9 cellular contexts compared by ENCODE assay signal in genomic region chr7:101125989-101126650, GRCh38. TPM values are rescaled to one million over a fixed set of nuclear protein-coding genes. Genes with fewer than 3 reads are reported as not detected.
DNase-seq lines count a peak whose midpoint lies in the region; ATAC-seq, FAIRE-seq and TF ChIP-seq lines count a peak whose summit lies in the region.
"Had no signal": no experiment of that assay in that cellular context is flagged by ENCODE, and none has a peak within 500 bp of the region (broad histone marks: within the 10 kb centered on the region; RNA-seq: fewer than 3 reads in every experiment).

No MANE protein-coding gene starts in this region.

- TF ChIP-seq EP300 in GM12878 (IDR thresholded peaks at IDR 0.05; ENCODE audit: borderline replicate concordance in 1 of 2, control insufficient read depth in 1 of 2, low read depth in 2 of 2, low read length in 2 of 2): peak in 1 of 2 experiments; percentile 41; a peak in 1 of 4 replicates

- H3K4me1 ChIP-seq in IMR-90 (ENCODE audit: control insufficient read depth, insufficient read depth, low read length) (peaks cover 27% of the 10 kb centered on the region), GM12878 (ENCODE audit: control insufficient read depth, insufficient read depth, low read length) (peaks cover 26% of the 10 kb centered on the region), tibial artery (peaks cover 5 to 96% (median 64%) of the 10 kb centered on the region in 4 donors)

- peak overlapping the region; percentile 90 for H4K91ac ChIP-seq in IMR-90 (ENCODE audit: insufficient read depth, low read depth, low read length)

- peak overlapping the region; percentile 97 for H2BK20ac ChIP-seq in IMR-90 (ENCODE audit: low read depth, low read length)

- H3K4ac ChIP-seq in IMR-90 (ENCODE audit: low read depth, low read length): peak overlapping the region; percentile 98

- H3K23ac ChIP-seq in IMR-90 (ENCODE audit: low read depth, low read length): peak overlapping the region; percentile 96

- 15% methylated on average over 6 of the region's 15 CpGs; no CpG with 5 or more reads in 1 of the 2 experiments for WGBS in IMR-90 (ENCODE audit: extremely low coverage in 2 of 2, insufficient read length in 1 of 2), 2 experiments
- WGBS in GM12878 (ENCODE audit: insufficient coverage, insufficient replicate concordance, low lambda C conversion rate, missing lambda C conversion rate): 13% methylated on average over 15 of the region's 15 CpGs

- no peak for TF ChIP-seq RAD21 in IMR-90 (IDR thresholded peaks at IDR 0.05; ENCODE audit: low read length)
- TF ChIP-seq RAD21 in GM12878 (IDR thresholded peaks at IDR 0.05; ENCODE audit: insufficient read depth, low read depth, low read length): no peak

- peak overlapping the region; percentile 30 for H3K4me2 ChIP-seq in IMR-90 (ENCODE audit: low read depth, low read length)
- H3K4me2 ChIP-seq in GM12878 (ENCODE audit: control insufficient read depth, insufficient read depth): peak overlapping the region; percentile 90

- BruUV-seq in IMR-90 (replicated peaks; lab: Mats Ljungman, UMichigan): no TSS peak
- BruUV-seq in GM12878 (replicated peaks; lab: Mats Ljungman, UMichigan): no TSS peak

- peak overlapping the region; percentile 93 for H2AFZ ChIP-seq in IMR-90 (replicated peaks; ENCODE audit: low read length, poor library complexity)
- H2AFZ ChIP-seq in GM12878 (ENCODE audit: control insufficient read depth, low read depth, low read length): no peak overlapping the region

- SMC1A ChIA-PET in GM12878 (lab: Charles Lee; ENCODE audit: uncharacterized antibody, unreplicated experiment): interaction anchor here (0.7 to 2.0 kb wide), 8 partner anchors 10 to 92 kb away, joined by 3 to 6 read pairs (median 3); partner anchors contain the start of genes VGF and ZNHIT1

- peak overlapping the region; percentile 88; the same call in 2 of the 3 replicates for H2BK15ac ChIP-seq in IMR-90 (ENCODE audit: low read depth, low read length)

- dilution Hi-C loops in IMR-90 (cut with HindIII; ENCODE audit: low sequenced_read_pairs, unreplicated experiment): no loop called here

- RAD21 ChIA-PET in GM12878 (lab: Charles Lee; ENCODE audit: unreplicated experiment): interaction anchor here (0.7 to 2.6 kb wide), 6 partner anchors 10 to 251 kb away, joined by 3 to 11 read pairs (median 4); partner anchors contain the start of genes SRRT and TRIM56

- peak overlapping the region; percentile 64 for H4K5ac ChIP-seq in IMR-90 (ENCODE audit: low read depth, low read length)

- DNase-seq in NK-92 treated with Interleukin-12 subunit alpha and Interleukin-12 subunit beta, amount 100 ng/mL, for 24 hours (lab: John Stamatoyannopoulos, UW): peak; percentile 30
- DNase-seq in NK-92 (lab: John Stamatoyannopoulos, UW; ENCODE audit: unreplicated experiment): no peak
- DNase-seq in IMR-90: peak; percentile 75
- peak; percentile 69 for DNase-seq in GM12878 (ENCODE audit: low read depth, low spot score)
- DNase-seq in left lobe of liver (ENCODE audit: low spot score): peak; percentile 96
- DNase-seq in tibial artery: peak; percentile 71 to 86
- DNase-seq in COLO668 (lab: John Stamatoyannopoulos, UW; ENCODE audit: unreplicated experiment): no peak

- H2BK120ac ChIP-seq in IMR-90 (ENCODE audit: low read depth, low read length): peak overlapping the region; percentile 98

- ATAC-seq in IMR-90 (ENCODE audit: low read depth) (no peak), GM12878 (peak; percentile 84), left lobe of liver (peak; percentile 60), HG03045 (IDR thresholded peaks at IDR 0.05; ENCODE audit: unreplicated experiment) (no peak)

- H3K36me3 ChIP-seq in IMR-90 (ENCODE audit: control insufficient read depth, insufficient read depth, low read length) (peaks cover 17% of the 10 kb centered on the region), GM12878 (ENCODE audit: control insufficient read depth in 2 of 2, insufficient read depth in 2 of 2, low read length in 1 of 2) (no peaks in the 10 kb centered on the region), tibial artery (peaks cover 0 to 10% (median 10%) of the 10 kb centered on the region in 3 donors)

- CTCF ChIA-PET in IMR-90 (lab: Yijun Ruan, JAX) (interaction anchor here (0.9 to 1.1 kb wide), 3 partner anchors 18 to 26 kb away, joined by 3 read pairs; no protein-coding TSS in a partner anchor), GM12878 (lab: Yijun Ruan, JAX) (interaction anchor here (0.8 to 4.0 kb wide), 13 partner anchors 9 to 729 kb away, joined by 3 to 31 read pairs (median 4); partner anchors contain the start of gene TRIM56)

- peak overlapping the region; percentile 95 for H3K56ac ChIP-seq in IMR-90 (ENCODE audit: extremely low read depth, insufficient read depth, low read length)

- peak overlapping the region; percentile 40 for H3K9ac ChIP-seq in IMR-90 (ENCODE audit: low read depth, low read length)
- no peak overlapping the region for H3K9ac ChIP-seq in GM12878 (ENCODE audit: control insufficient read depth, insufficient read depth, low read length)

- H3K9me3 ChIP-seq in IMR-90 (ENCODE audit: control insufficient read depth, insufficient read depth, low read length) (no peaks in the 10 kb centered on the region), GM12878 (replicated peaks; ENCODE audit: control insufficient read depth, insufficient read depth, low read length) (no peaks in the 10 kb centered on the region), tibial artery (no peaks in the 10 kb centered on the region)

- H3K27ac ChIP-seq in IMR-90 (ENCODE audit: insufficient read depth, low read length) (peak overlapping the region; percentile 89), GM12878 (ENCODE audit: control insufficient read depth, insufficient read depth) (no peak overlapping the region), tibial artery (peak overlapping the region; percentile 89 to 98)
- H3K27ac ChIP-seq: C4-2B had no signal

- peak overlapping the region; percentile 91 for H3K14ac ChIP-seq in IMR-90 (replicated peaks; ENCODE audit: low read depth, low read length)

- no peaks in the 10 kb centered on the region for H3K79me2 ChIP-seq in GM12878 (ENCODE audit: control insufficient read depth, insufficient read depth, low read length)

- TF ChIP-seq CTCF in IMR-90 (conservative IDR thresholded peaks at IDR 0.05; ENCODE audit: low read depth, low read length) (no peak), GM12878 (IDR thresholded peaks at IDR 0.05 in 2 of 3, conservative IDR thresholded peaks at IDR 0.05 in 1 of 3; ENCODE audit: control insufficient read depth in 2 of 3, extremely low read depth in 1 of 3, insufficient read depth in 1 of 3, low read depth in 3 of 3, low read length in 3 of 3) (0 out of 6 replicates have a peak, but pooled peaks of 1 of the 3 experiments have one; percentile 3), tibial artery (IDR thresholded peaks at IDR 0.05) (peak in 1 of 2 experiments; percentile 32)

- peak overlapping the region; percentile 99 for H2AK9ac ChIP-seq in IMR-90 (replicated peaks; ENCODE audit: low read depth, low read length, poor library complexity)

- intact Hi-C loops in IMR-90 (cut with micrococcal nuclease): no loop called here
- intact Hi-C loops in GM12878 (cut with micrococcal nuclease; ENCODE audit: unreplicated experiment): no loop called here
- intact Hi-C loops in tibial artery (cut with DNase I; ENCODE audit: low total_unique reads): no loop called here

- H3K27me3 ChIP-seq in IMR-90 (ENCODE audit: control insufficient read depth, insufficient read depth, low read length) (no peaks in the 10 kb centered on the region), GM12878 (replicated peaks in 1 of 2; ENCODE audit: control insufficient read depth in 2 of 2, insufficient read depth in 2 of 2, low read length in 1 of 2) (no peaks in the 10 kb centered on the region), tibial artery (no peaks in the 10 kb centered on the region)

- POLR2A ChIA-PET in IMR-90 (lab: Charles Lee; ENCODE audit: unreplicated experiment): interaction anchor here (0.6 kb wide), 1 partner anchor 92 kb away, joined by 3 read pairs; the partner anchor contains the start of genes PLOD3 and ZNHIT1
- POLR2A ChIA-PET in GM12878 (lab: Charles Lee): interaction anchor here (0.6 to 1.0 kb wide), 5 partner anchors 41 to 1191 kb away, joined by 3 to 6 read pairs (median 3); partner anchors contain the start of genes TRIM56 and TRIP6

- peak overlapping the region; percentile 99 for H2AK5ac ChIP-seq in IMR-90 (ENCODE audit: low read depth, low read length)

- H4K8ac ChIP-seq in IMR-90 (ENCODE audit: low read depth in 2 of 2, low read length in 2 of 2): peak overlapping the region; percentile 13 to 96

- H4K20me1 ChIP-seq in IMR-90 (ENCODE audit: insufficient read depth, low read length) (peaks cover 35% of the 10 kb centered on the region), GM12878 (ENCODE audit: control insufficient read depth, insufficient read depth) (no peaks in the 10 kb centered on the region)

- FAIRE-seq in GM12878 (lab: Jason Lieb, UNC): no peak

- H3K9me1 ChIP-seq in IMR-90 (ENCODE audit: insufficient read depth, low read length): peaks cover 19% of the 10 kb centered on the region

- H2BK5ac ChIP-seq in IMR-90 (ENCODE audit: low read depth, low read length, poor library complexity, severe bottlenecking): peak overlapping the region; percentile 97

- H3K18ac ChIP-seq in IMR-90 (ENCODE audit: low read depth, low read length): peak overlapping the region; percentile 70

- in situ Hi-C loops in IMR-90 (cut with MboI; ENCODE audit: low sequenced_read_pairs): no loop called here
- in situ Hi-C loops in GM12878 (cut with MboI): no loop called here

- TF ChIP-seq POLR2A in IMR-90 (IDR thresholded peaks at IDR 0.05; ENCODE audit: low read depth, low read length): no peak
- no peak for TF ChIP-seq POLR2A in GM12878 (IDR thresholded peaks at IDR 0.05; ENCODE audit: low read depth, low read length)

- H3K4me3 ChIP-seq in IMR-90 (ENCODE audit: insufficient read depth, low read depth, low read length): no peak overlapping the region
- H3K4me3 ChIP-seq in GM12878: no peak overlapping the region; the same call in 1 of the 2 replicates
- H3K4me3 ChIP-seq in tibial artery: peak overlapping the region; percentile 48 to 63

- H3K79me1 ChIP-seq in IMR-90 (ENCODE audit: low read depth in 1 of 2, low read length in 2 of 2): peaks cover 8 to 63% of the 10 kb centered on the region in 2 experiments; a peak in 3 of 4 replicates

RNA-seq across cellular contexts. Expression of gene SERPINE1, which starts 0.8 kb away (rescaled TPM):
- 1,441 and 1,485 TPM in 2 replicates for total RNA-seq in IMR-90 (2012; rRNA removed)
- polyA plus RNA-seq in IMR-90 (2012; rRNA removed): 2,783 and 2,870 TPM in 2 replicates
- polyA plus RNA-seq in IMR-90 (2012; cell fraction: cytosol; rRNA removed): 1,325 and 1,597 TPM in 2 replicates
- 924 and 1,074 TPM in 2 replicates for polyA plus RNA-seq in IMR-90 (2012; cell fraction: nucleus; rRNA removed; ENCODE audit: low replicate concordance)
- total RNA-seq in GM12878 (2013; cell fraction: nucleolus; rRNA removed): 1.3 and 1.4 TPM in 2 replicates
- total RNA-seq in GM12878 (2014; rRNA removed): 0.23 and 0.33 TPM in 2 replicates
- 0.14 and 0.27 TPM in 2 replicates for total RNA-seq in GM12878 (2014; rRNA removed; fragmentation: Illumina TruSeq; extraction: Trizol)
- 0.46 and 0.66 TPM in 2 replicates for total RNA-seq in GM12878 (2021)
- 0.58 TPM for polyA plus RNA-seq in GM12878 (2011; ENCODE audit: low read depth)
- polyA plus RNA-seq in GM12878 (2011; rRNA removed): 1.5 and 2.4 TPM in 2 replicates
- 3.1 and 3.2 TPM in 2 replicates for polyA plus RNA-seq in GM12878 (2011; cell fraction: cytosol; rRNA removed)
- 1.2 and 1.5 TPM in 2 replicates for polyA plus RNA-seq in GM12878 (2011; cell fraction: nucleus; rRNA removed)
- 0.93 and 0.94 TPM in 2 replicates for polyA plus RNA-seq in GM12878 (2012)
- 0.25 and 0.41 TPM in 2 replicates for polyA plus RNA-seq in GM12878 (2014; fragmentation: Illumina TruSeq; extraction: Trizol)
- under 1 TPM; 0.20 to 0.39 TPM for polyA plus RNA-seq in GM12878 (2014; fragmentation: Nextera tagmentation; extraction: Ambion mirVana)
- polyA plus RNA-seq in GM12878 (2014; rRNA removed): 0.52 and 0.58 TPM in 2 replicates
- polyA plus RNA-seq in GM12878 (2016; fragmentation: Nextera tagmentation; extraction: Ambion mirVana): under 1 TPM; 0.75 to 0.83 TPM
- polyA minus RNA-seq in GM12878 (2011; rRNA and poly(A)+ RNA removed): 2.0 and 3.0 TPM in 2 replicates
- 1.0 and 1.3 TPM in 2 replicates for polyA minus RNA-seq in GM12878 (2011; cell fraction: cytosol; rRNA and poly(A)+ RNA removed)
- 0.48 TPM in 2 replicates for polyA minus RNA-seq in GM12878 (2011; cell fraction: nucleus; rRNA and poly(A)+ RNA removed)
- total RNA-seq in left lobe of liver: 27.5 TPM

RNA-seq across cellular contexts. Expression of gene AP1S1, which starts 28.2 kb away (rescaled TPM):
- total RNA-seq in IMR-90 (2012; rRNA removed): 233 and 295 TPM in 2 replicates
- 178 and 187 TPM in 2 replicates for polyA plus RNA-seq in IMR-90 (2012; rRNA removed)
- polyA plus RNA-seq in IMR-90 (2012; cell fraction: cytosol; rRNA removed): 282 and 325 TPM in 2 replicates
- 110 and 121 TPM in 2 replicates for polyA plus RNA-seq in IMR-90 (2012; cell fraction: nucleus; rRNA removed; ENCODE audit: low replicate concordance)
- total RNA-seq in GM12878 (2013; cell fraction: nucleolus; rRNA removed): 10.0 and 11.2 TPM in 2 replicates
- total RNA-seq in GM12878 (2014; rRNA removed): 89.4 and 103 TPM in 2 replicates
- 48.6 and 48.9 TPM in 2 replicates for total RNA-seq in GM12878 (2014; rRNA removed; fragmentation: Illumina TruSeq; extraction: Trizol)
- total RNA-seq in GM12878 (2021): 58.5 and 63.5 TPM in 2 replicates
- polyA plus RNA-seq in GM12878 (2011; ENCODE audit: low read depth): 53.1 TPM
- 103 and 121 TPM in 2 replicates for polyA plus RNA-seq in GM12878 (2011; rRNA removed)
- polyA plus RNA-seq in GM12878 (2011; cell fraction: cytosol; rRNA removed): 132 and 133 TPM in 2 replicates
- 70.1 and 95.2 TPM in 2 replicates for polyA plus RNA-seq in GM12878 (2011; cell fraction: nucleus; rRNA removed)
- 63.7 and 83.5 TPM in 2 replicates for polyA plus RNA-seq in GM12878 (2012)
- 59.2 and 61.3 TPM in 2 replicates for polyA plus RNA-seq in GM12878 (2014; fragmentation: Illumina TruSeq; extraction: Trizol)
- polyA plus RNA-seq in GM12878 (2014; fragmentation: Nextera tagmentation; extraction: Ambion mirVana): 1 to 10 TPM; 2.5 to 7.9 TPM
- 101 and 115 TPM in 2 replicates for polyA plus RNA-seq in GM12878 (2014; rRNA removed)
- 10 to 100 TPM; 26.3 to 30.7 TPM for polyA plus RNA-seq in GM12878 (2016; fragmentation: Nextera tagmentation; extraction: Ambion mirVana)
- polyA minus RNA-seq in GM12878 (2011; rRNA and poly(A)+ RNA removed): 59.1 and 71.1 TPM in 2 replicates
- polyA minus RNA-seq in GM12878 (2011; cell fraction: cytosol; rRNA and poly(A)+ RNA removed): 18.3 and 22.6 TPM in 2 replicates
- polyA minus RNA-seq in GM12878 (2011; cell fraction: nucleus; rRNA and poly(A)+ RNA removed): 7.1 and 7.4 TPM in 2 replicates
- total RNA-seq in left lobe of liver: 26.8 TPM

RNA-seq across cellular contexts. Expression of gene VGF, which starts 39.2 kb away (rescaled TPM):
- total RNA-seq in IMR-90 (2012; rRNA removed): 0.18 and 0.28 TPM in 2 replicates
- 0.50 and 0.59 TPM in 2 replicates for polyA plus RNA-seq in IMR-90 (2012; rRNA removed)
- polyA plus RNA-seq in IMR-90 (2012; cell fraction: cytosol; rRNA removed): 0.64 and 0.82 TPM in 2 replicates
- 0.36 and 0.83 TPM in 2 replicates for polyA plus RNA-seq in IMR-90 (2012; cell fraction: nucleus; rRNA removed; ENCODE audit: low replicate concordance)
- 0.19 TPM in 1 of 2 replicates, not detected in the other for total RNA-seq in GM12878 (2013; cell fraction: nucleolus; rRNA removed)
- total RNA-seq in GM12878 (2014; rRNA removed): 0.11 TPM in 1 of 2 replicates, not detected in the other
- 0.09 TPM in 1 of 2 replicates, not detected in the other for total RNA-seq in GM12878 (2014; rRNA removed; fragmentation: Illumina TruSeq; extraction: Trizol)
- total RNA-seq in GM12878 (2021): 0.11 and 0.23 TPM in 2 replicates
- not detected for polyA plus RNA-seq in GM12878 (2011; ENCODE audit: low read depth)
- polyA plus RNA-seq in GM12878 (2011; rRNA removed): not detected in 2 replicates
- polyA plus RNA-seq in GM12878 (2011; cell fraction: cytosol; rRNA removed): 0.03 TPM in 1 of 2 replicates, not detected in the other
- 0.10 and 0.16 TPM in 2 replicates for polyA plus RNA-seq in GM12878 (2011; cell fraction: nucleus; rRNA removed)
- polyA plus RNA-seq in GM12878 (2012): 0.05 and 0.08 TPM in 2 replicates
- not detected in 2 replicates for polyA plus RNA-seq in GM12878 (2014; fragmentation: Illumina TruSeq; extraction: Trizol)
- not detected for polyA plus RNA-seq in GM12878 (2014; fragmentation: Nextera tagmentation; extraction: Ambion mirVana)
- 0.20 TPM in 1 of 2 replicates, not detected in the other for polyA plus RNA-seq in GM12878 (2014; rRNA removed)
- polyA plus RNA-seq in GM12878 (2016; fragmentation: Nextera tagmentation; extraction: Ambion mirVana): under 1 TPM; 0.09 to 0.25 TPM
- not detected in 2 replicates for polyA minus RNA-seq in GM12878 (2011; rRNA and poly(A)+ RNA removed)
- not detected in 2 replicates for polyA minus RNA-seq in GM12878 (2011; cell fraction: cytosol; rRNA and poly(A)+ RNA removed)
- not detected in 2 replicates for polyA minus RNA-seq in GM12878 (2011; cell fraction: nucleus; rRNA and poly(A)+ RNA removed)
- not detected for total RNA-seq in left lobe of liver

RNA-seq across cellular contexts. Expression of gene TRIM56, which starts 40.8 kb away (rescaled TPM):
- 3.9 and 4.4 TPM in 2 replicates for total RNA-seq in IMR-90 (2012; rRNA removed)
- 4.7 and 5.9 TPM in 2 replicates for polyA plus RNA-seq in IMR-90 (2012; rRNA removed)
- polyA plus RNA-seq in IMR-90 (2012; cell fraction: cytosol; rRNA removed): 2.7 and 2.9 TPM in 2 replicates
- polyA plus RNA-seq in IMR-90 (2012; cell fraction: nucleus; rRNA removed; ENCODE audit: low replicate concordance): 10.6 and 11.6 TPM in 2 replicates
- total RNA-seq in GM12878 (2013; cell fraction: nucleolus; rRNA removed): 63.4 and 67.9 TPM in 2 replicates
- total RNA-seq in GM12878 (2014; rRNA removed): 14.1 and 16.2 TPM in 2 replicates
- total RNA-seq in GM12878 (2014; rRNA removed; fragmentation: Illumina TruSeq; extraction: Trizol): 12.3 and 12.7 TPM in 2 replicates
- 33.8 and 37.5 TPM in 2 replicates for total RNA-seq in GM12878 (2021)
- polyA plus RNA-seq in GM12878 (2011; ENCODE audit: low read depth): 10.6 TPM
- polyA plus RNA-seq in GM12878 (2011; rRNA removed): 9.6 and 10.8 TPM in 2 replicates
- 7.9 and 8.0 TPM in 2 replicates for polyA plus RNA-seq in GM12878 (2011; cell fraction: cytosol; rRNA removed)
- polyA plus RNA-seq in GM12878 (2011; cell fraction: nucleus; rRNA removed): 16.6 and 28.9 TPM in 2 replicates
- polyA plus RNA-seq in GM12878 (2012): 17.9 and 29.2 TPM in 2 replicates
- 19.5 and 19.8 TPM in 2 replicates for polyA plus RNA-seq in GM12878 (2014; fragmentation: Illumina TruSeq; extraction: Trizol)
- polyA plus RNA-seq in GM12878 (2014; fragmentation: Nextera tagmentation; extraction: Ambion mirVana): 1 to 10 TPM; 3.2 to 8.3 TPM
- polyA plus RNA-seq in GM12878 (2014; rRNA removed): 19.1 and 20.7 TPM in 2 replicates
- polyA plus RNA-seq in GM12878 (2016; fragmentation: Nextera tagmentation; extraction: Ambion mirVana): 10 to 100 TPM; 10.3 to 10.8 TPM
- polyA minus RNA-seq in GM12878 (2011; rRNA and poly(A)+ RNA removed): 23.3 and 43.7 TPM in 2 replicates
- polyA minus RNA-seq in GM12878 (2011; cell fraction: cytosol; rRNA and poly(A)+ RNA removed): 9.8 and 12.2 TPM in 2 replicates
- 11.4 and 24.9 TPM in 2 replicates for polyA minus RNA-seq in GM12878 (2011; cell fraction: nucleus; rRNA and poly(A)+ RNA removed)
- total RNA-seq in left lobe of liver: 23.5 TPM

RNA-seq across cellular contexts. Expression of gene NAT16, which starts 54.0 kb away (rescaled TPM):
- total RNA-seq in IMR-90 (2012; rRNA removed) (not detected in 2 replicates), GM12878 (2014; rRNA removed) (not detected in 2 replicates), GM12878 (2014; rRNA removed; fragmentation: Illumina TruSeq; extraction: Trizol) (not detected in 2 replicates), GM12878 (2021) (not detected in 2 replicates), left lobe of liver (not detected)
- polyA plus RNA-seq in IMR-90 (2012; rRNA removed) (0.03 and 0.05 TPM in 2 replicates), GM12878 (2011; rRNA removed) (not detected in 2 replicates), GM12878 (2014; fragmentation: Illumina TruSeq; extraction: Trizol) (not detected in 2 replicates), GM12878 (2014; fragmentation: Nextera tagmentation; extraction: Ambion mirVana) (not detected), GM12878 (2014; rRNA removed) (not detected in 2 replicates), GM12878 (2016; fragmentation: Nextera tagmentation; extraction: Ambion mirVana) (not detected)
- 0.02 and 0.04 TPM in 2 replicates for polyA plus RNA-seq in IMR-90 (2012; cell fraction: cytosol; rRNA removed)
- polyA plus RNA-seq in IMR-90 (2012; cell fraction: nucleus; rRNA removed; ENCODE audit: low replicate concordance): 0.25 and 0.53 TPM in 2 replicates
- not detected in 2 replicates for total RNA-seq in GM12878 (2013; cell fraction: nucleolus; rRNA removed)
- not detected for polyA plus RNA-seq in GM12878 (2011; ENCODE audit: low read depth)
- not detected in 2 replicates for polyA plus RNA-seq in GM12878 (2011; cell fraction: cytosol; rRNA removed)
- polyA plus RNA-seq in GM12878 (2011; cell fraction: nucleus; rRNA removed): 0.07 TPM in 1 of 2 replicates, not detected in the other
- not detected in 2 replicates for polyA plus RNA-seq in GM12878 (2012)
- not detected in 2 replicates for polyA minus RNA-seq in GM12878 (2011; rRNA and poly(A)+ RNA removed)
- polyA minus RNA-seq in GM12878 (2011; cell fraction: cytosol; rRNA and poly(A)+ RNA removed): not detected in 2 replicates
- polyA minus RNA-seq in GM12878 (2011; cell fraction: nucleus; rRNA and poly(A)+ RNA removed): 0.10 TPM in 1 of 2 replicates, not detected in the other

Comparison
In these comparisons a context has a peak if more than half of its experiments do, and no peak if none do; other contexts are left out.
1. DNase-seq: peak in NK-92 treated with Interleukin-12 subunit alpha and Interleukin-12 subunit beta, amount 100 ng/mL, for 24 hours (single experiment), IMR-90 (single experiment), GM12878 (single experiment), left lobe of liver (single experiment) and tibial artery (2 of 2); none in NK-92 (single experiment) and COLO668 (single experiment).
2. ATAC-seq: peak in GM12878 (single experiment) and left lobe of liver (single experiment); none in IMR-90 (single experiment) and HG03045 (single experiment).
3. H3K4me3 ChIP-seq: peak in tibial artery (2 of 2); none in IMR-90 (single experiment) and GM12878 (single experiment).
4. RNA of gene SERPINE1, which starts 0.8 kb away (total RNA-seq): 1,441 to 1,485 TPM in IMR-90; 27.5 TPM in left lobe of liver (single experiment) and 0.14 to 1.4 TPM in GM12878; every median in the first group is over 10 times any median in the second.